In the genomic region with DNA sequence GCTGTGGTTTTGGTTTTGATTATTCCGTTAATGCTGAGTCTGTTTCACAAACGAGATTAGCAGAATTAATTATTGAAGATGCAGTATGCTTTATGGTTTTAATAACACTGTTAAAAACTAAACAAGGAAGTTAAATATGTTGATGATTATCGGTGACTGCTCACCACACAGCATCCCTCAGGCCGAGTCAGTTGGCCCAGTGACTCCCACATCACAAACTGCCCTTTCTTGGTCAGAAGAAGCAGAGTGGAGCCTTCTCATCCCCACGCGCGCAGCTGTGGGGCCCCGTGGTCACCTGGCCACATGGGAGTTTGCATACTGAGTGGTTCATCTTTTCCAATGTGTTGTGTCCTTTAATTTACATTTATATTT, we compare ENCODE assay signal across 26 cellular contexts.
DNase-seq lines count a peak whose midpoint lies in the region; ATAC-seq, FAIRE-seq and TF ChIP-seq lines count a peak whose summit lies in the region.
"Had no signal": no experiment of that assay in that cellular context is flagged by ENCODE, and none has a peak within 500 bp of the region (broad histone marks: within the 10 kb centered on the region; RNA-seq: fewer than 3 reads in every experiment).

No MANE protein-coding gene starts in this region.

- no peak overlapping the region for H3K4me3 Mint-ChIP-seq in mesothelial cell of epicardium
- H3K4me3 Mint-ChIP-seq: activated CD4-positive, alpha-beta T cell treated with anti-CD3 and anti-CD28 coated beads, Interleukin-2, amount 10 ng/mL, durations not matched to agents 24 days and 14 days; CD8-positive, alpha-beta T cell; stimulated activated naive B cell treated with anti-CD40 and anti-IgM and Interleukin-4, amounts not matched to agents 10 μg/mL and 1 μg/mL and 100 μg/mL, for 72 hours had no signal

- FAIRE-seq in GM12891 (lab: Jason Lieb, UNC), result no peak
- FAIRE-seq: kidney had no signal

- ATAC-seq in left colon (no peak), GM18498 (IDR thresholded peaks at IDR 0.05; ENCODE audit: unreplicated experiment) (no peak), HG03280 (IDR thresholded peaks at IDR 0.05; ENCODE audit: unreplicated experiment) (no peak)
- ATAC-seq: CD8-positive, alpha-beta T cell; stimulated activated naive B cell treated with anti-CD40 and anti-IgM and Interleukin-4, amounts not matched to agents 10 μg/mL and 1 μg/mL and 100 μg/mL, for 72 hours had no signal

- DNase-seq in AG08395 (ENCODE audit: low spot score) (peak; percentile 79), GM12891 (ENCODE audit: insufficient read length, low spot score) (no peak), mesothelial cell of epicardium (ENCODE audit: low spot score in 2 of 2, unreplicated experiment in 2 of 2) (no peak), activated gamma-delta T cell treated with Interleukin-2 at 50 U/mL for 16 hours (no peak), left colon (no peak)
- DNase-seq: activated CD4-positive, alpha-beta T cell treated with anti-CD3 and anti-CD28 coated beads, Interleukin-2, amount 10 ng/mL, durations not matched to agents 24 days and 14 days; activated CD8-positive, alpha-beta memory T cell treated with anti-CD3 and anti-CD28 coated beads, Interleukin-2, amount 50 U/mL, for 4 hours; CD8-positive, alpha-beta T cell; cerebellar nuclear complex; DMS79; effector memory CD4-positive, alpha-beta T cell; kidney; midbrain; NCI-H1105 treated with DMSO at 0.1 percent for 48 hours; NCI-H2107; retina; stimulated activated CD4-positive, alpha-beta T cell treated with anti-CD3 and anti-CD28 coated beads, Interleukin-15, amount 100 ng/mL, for 24 hours; stimulated activated naive B cell treated with anti-CD40 and anti-IgM and Interleukin-4, amounts not matched to agents 10 μg/mL and 1 μg/mL and 100 μg/mL, for 72 hours; T-helper 9 cell; transverse colon had no signal

- H3K9me3 Mint-ChIP-seq in mesothelial cell of epicardium, result no peaks in the 10 kb centered on the region
- H3K9me3 Mint-ChIP-seq: activated CD4-positive, alpha-beta T cell treated with anti-CD3 and anti-CD28 coated beads, Interleukin-2, amount 10 ng/mL, durations not matched to agents 24 days and 14 days; CD8-positive, alpha-beta T cell; stimulated activated naive B cell treated with anti-CD40 and anti-IgM and Interleukin-4, amounts not matched to agents 10 μg/mL and 1 μg/mL and 100 μg/mL, for 72 hours had no signal

- H3K4me1 Mint-ChIP-seq in mesothelial cell of epicardium, result no peaks in the 10 kb centered on the region

- no peaks in the 10 kb centered on the region for H3K27me3 Mint-ChIP-seq in mesothelial cell of epicardium (ENCODE audit: low read depth)

- intact Hi-C loops in left colon (cut with DNase I, micrococcal nuclease), result no loop called here

- no peak for TF ChIP-seq POLR2A in GM12891 (IDR thresholded peaks at IDR 0.05; ENCODE audit: low read depth, low read length)

- H3K27ac ChIP-seq in angular gyrus (ENCODE audit: low read depth, low read length), result peak overlapping the region; percentile 22
- H3K27ac ChIP-seq: KMS-11, neutrophil, SJSA1 had no signal

- peak overlapping the region; percentile 66 for H3K27ac Mint-ChIP-seq in mesothelial cell of epicardium
- H3K27ac Mint-ChIP-seq: activated CD4-positive, alpha-beta T cell treated with anti-CD3 and anti-CD28 coated beads, Interleukin-2, amount 10 ng/mL, durations not matched to agents 24 days and 14 days; CD8-positive, alpha-beta T cell; stimulated activated naive B cell treated with anti-CD40 and anti-IgM and Interleukin-4, amounts not matched to agents 10 μg/mL and 1 μg/mL and 100 μg/mL, for 72 hours had no signal

- peaks cover 16% of the 10 kb centered on the region for H3K36me3 Mint-ChIP-seq in mesothelial cell of epicardium
- H3K36me3 Mint-ChIP-seq: CD8-positive, alpha-beta T cell; stimulated activated naive B cell treated with anti-CD40 and anti-IgM and Interleukin-4, amounts not matched to agents 10 μg/mL and 1 μg/mL and 100 μg/mL, for 72 hours had no signal

- no peak for TF ChIP-seq CTCF in mesothelial cell of epicardium (IDR thresholded peaks at IDR 0.05; ENCODE audit: unreplicated experiment)

TF ChIP-seq in GM12891, 5 proteins besides CTCF, POLR2A, EP300 and RAD21:
- TF ChIP-seq SPI1 (IDR thresholded peaks at IDR 0.05; ENCODE audit: low read depth, low read length), result no peak
- no peak for TF ChIP-seq TAF1 (IDR thresholded peaks at IDR 0.05; ENCODE audit: low read depth, low read length)
- no peak for TF ChIP-seq POLR2AphosphoS5 (IDR thresholded peaks at IDR 0.05; ENCODE audit: low read depth, low read length)
- no peak for TF ChIP-seq PAX5 (IDR thresholded peaks at IDR 0.05; ENCODE audit: insufficient read depth, low read length, severe bottlenecking)
- peak; percentile 21; the same call in 1 of the 2 replicates for TF ChIP-seq POU2F2 (IDR thresholded peaks at IDR 0.05; ENCODE audit: low read depth, low read length)
